Comparison of ENCODE assay signal across 12 cellular contexts in genomic region chr11:119370486-119371046, GRCh38. TPM values are rescaled to one million over a fixed set of nuclear protein-coding genes. Genes with fewer than 3 reads are reported as not detected.
A peak's percentile ranks its signal among the peaks of the same experiment; 100 is the strongest.
DNase-seq lines count a peak whose midpoint lies in the region; ATAC-seq and TF ChIP-seq lines count a peak whose summit lies in the region.
"Had no signal": no experiment of that assay in that cellular context is flagged by ENCODE, and none has a peak within 500 bp of the region (broad histone marks: within the 10 kb centered on the region; RNA-seq: fewer than 3 reads in every experiment).

No MANE protein-coding gene starts in this region.

- 28 to 29% methylated on average over 8 of the region's 8 CpGs for WGBS in body of pancreas, 2 donors

- ATAC-seq in body of pancreas, result no peak
- ATAC-seq in HG03135 (IDR thresholded peaks at IDR 0.05; ENCODE audit: unreplicated experiment), result no peak

- no peaks in the 10 kb centered on the region for H3K9me3 ChIP-seq in body of pancreas
- H3K9me3 ChIP-seq: SJSA1 had no signal

- no peak for TF ChIP-seq POLR2A in body of pancreas (IDR thresholded peaks at IDR 0.05)

- H3K4me3 ChIP-seq in body of pancreas, result no peak overlapping the region
- H3K4me3 ChIP-seq: SJSA1 had no signal

- DNase-seq in NCI-H2171 treated with DMSO at 0.1 percent for 48 hours (lab: John Stamatoyannopoulos, UW), result peak; percentile 47
- no peak for DNase-seq in NCI-H2171 (lab: John Stamatoyannopoulos, UW)
- DNase-seq in body of pancreas, result no peak
- DNase-seq in left kidney (ENCODE audit: low read depth, low spot score), result peak; percentile 58
- no peak for DNase-seq in KG1 (lab: John Stamatoyannopoulos, UW)
- no peak for DNase-seq in hepatic stellate cell (ENCODE audit: low spot score)
- DNase-seq: brain microvascular endothelial cell had no signal

- no peak for TF ChIP-seq CTCF in body of pancreas (IDR thresholded peaks at IDR 0.05)

- H3K27ac ChIP-seq in body of pancreas (peak overlapping the region in 3 of 4 donors; percentile 51 to 89 (median 83)), temporal lobe (ENCODE audit: low read depth, low read length) (peak overlapping the region; percentile 38)
- H3K27ac ChIP-seq: brain microvascular endothelial cell, SJSA1 had no signal

- H3K36me3 ChIP-seq in body of pancreas (replicated peaks in 1 of 2; ENCODE audit: insufficient read depth in 1 of 2, low read depth in 2 of 2), result no peaks in the 10 kb centered on the region
- H3K36me3 ChIP-seq: brain microvascular endothelial cell, SJSA1 had no signal

- intact Hi-C loops in body of pancreas (cut with DNase I), result loop anchor here (10.0 kb wide), 1 partner anchor 166 kb away; the partner anchor contains the start of gene CBL

- H3K4me1 ChIP-seq in body of pancreas, result peaks cover 84% of the 10 kb centered on the region
- H3K4me1 ChIP-seq: SJSA1 had no signal

- no peaks in the 10 kb centered on the region for H3K27me3 ChIP-seq in body of pancreas
- H3K27me3 ChIP-seq: SJSA1 had no signal

RNA-seq across cellular contexts. Expression of gene USP2, which starts 10.9 kb away (rescaled TPM):
- total RNA-seq in body of pancreas (10 to 100 TPM in 1 of 2 donors, 1 to 10 TPM in 1; 3.9 to 19.4 TPM), temporal lobe (0.74 TPM)
- total RNA-seq: A172 had no signal

RNA-seq across cellular contexts. Expression of gene MFRP, which starts 24.1 kb away (rescaled TPM):
- total RNA-seq in body of pancreas, result under 1 TPM in 1 of 2 donors, not detected in 1; 0.52 TPM
- total RNA-seq in temporal lobe, result not detected
- total RNA-seq: A172; activated CD8-positive, alpha-beta memory T cell treated with anti-CD3 and anti-CD28 coated beads for 36 hours; SJSA1 had no signal

RNA-seq across cellular contexts. Expression of gene C1QTNF5, which starts 29.9 kb away (rescaled TPM):
- total RNA-seq in body of pancreas (10 to 100 TPM; 28.8 to 54.1 TPM), temporal lobe (3.0 TPM)
- total RNA-seq: A172; activated CD8-positive, alpha-beta memory T cell treated with anti-CD3 and anti-CD28 coated beads for 36 hours had no signal

RNA-seq across cellular contexts. Expression of gene RNF26, which starts 36.2 kb away (rescaled TPM):
- 1 to 10 TPM; 5.7 to 9.2 TPM for total RNA-seq in body of pancreas
- 4.7 TPM for total RNA-seq in temporal lobe

RNA-seq across cellular contexts. Expression of gene THY1, which starts 52.4 kb away (rescaled TPM):
- total RNA-seq in body of pancreas, result 1 to 10 TPM; 6.9 to 9.9 TPM
- 21.4 TPM for total RNA-seq in temporal lobe

Comparison
In these comparisons a context has a peak if more than half of its experiments do, and no peak if none do; other contexts are left out.
1. DNase-seq: peak in NCI-H2171 treated with DMSO at 0.1 percent for 48 hours (single experiment) and left kidney (single experiment); none in NCI-H2171 (single experiment), body of pancreas (0 of 4), KG1 (single experiment) and hepatic stellate cell (single experiment).